Comparison of ENCODE assay signal across 9 cellular contexts in the genomic region with DNA sequence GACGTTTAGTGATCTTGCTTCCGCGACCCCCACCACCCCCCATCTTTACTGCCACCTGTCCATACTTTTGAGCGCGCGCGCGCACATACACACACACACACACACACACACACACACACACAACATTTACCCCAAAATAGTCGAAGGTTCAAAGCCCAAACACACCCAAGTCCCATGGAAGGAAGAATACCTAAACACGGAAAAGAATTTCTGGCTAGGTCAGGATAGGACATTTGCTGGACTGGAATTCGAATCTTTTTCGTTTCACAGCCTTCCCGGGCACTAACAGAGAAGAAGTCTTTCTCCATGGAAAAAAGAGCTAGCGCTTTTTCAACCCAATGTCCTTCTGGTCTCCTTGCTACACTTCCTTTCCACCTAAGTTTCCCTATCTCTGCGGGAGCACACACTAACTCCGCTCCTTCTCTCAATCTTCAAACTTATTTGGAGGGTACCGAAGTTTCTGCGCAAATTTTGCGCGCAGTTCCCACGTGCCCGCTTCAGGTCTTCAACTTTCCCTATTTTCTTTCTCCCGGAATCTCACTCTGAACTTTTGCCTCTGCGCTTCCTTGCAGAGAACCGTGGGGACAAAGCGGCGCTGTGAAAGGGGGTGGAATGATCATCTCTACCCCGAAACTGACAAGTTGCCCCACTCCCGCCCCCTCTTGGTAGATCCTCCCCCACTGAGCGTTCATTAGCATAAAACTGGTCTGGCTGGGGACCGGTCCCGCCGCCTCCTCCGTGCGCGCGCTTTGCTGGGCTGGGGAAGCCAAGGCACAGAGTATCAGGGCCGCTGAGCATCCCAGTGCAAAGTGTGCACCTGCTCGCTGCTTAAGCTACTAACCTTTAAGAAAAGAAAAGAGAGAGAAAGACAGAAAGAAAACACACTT. TPM values are rescaled to one million over a fixed set of nuclear protein-coding genes. Genes with fewer than 3 reads are reported as not detected.
DNase-seq lines count a peak whose midpoint lies in the region; ATAC-seq lines count a peak whose summit lies in the region.
"Had no signal": no experiment of that assay in that cellular context is flagged by ENCODE, and none has a peak within 500 bp of the region (broad histone marks: within the 10 kb centered on the region; RNA-seq: fewer than 3 reads in every experiment).

No MANE protein-coding gene starts in this region.

- H3K9ac ChIP-seq in BLaER1 treated with 17β-estradiol and CSF1 and Interleukin-3, amounts not matched to agents 10 nM and 100 nM, result no peak overlapping the region

- H3K27ac Mint-ChIP-seq in IgD-negative memory B cell, result peak overlapping the region in 2 of 3 donors; percentile 68 to 76
- H3K27ac Mint-ChIP-seq in activated naive CD8-positive, alpha-beta T cell treated with anti-CD3 and anti-CD28 coated beads for 36 hours, result no peak overlapping the region

- H3K9me3 Mint-ChIP-seq in IgD-negative memory B cell, result peaks cover 0 to 1% (median 0%) of the 10 kb centered on the region in 3 donors
- H3K9me3 Mint-ChIP-seq in activated naive CD8-positive, alpha-beta T cell treated with anti-CD3 and anti-CD28 coated beads for 36 hours, result no peaks in the 10 kb centered on the region

- H3K4me1 Mint-ChIP-seq in IgD-negative memory B cell, result peaks cover 4 to 7% (median 6%) of the 10 kb centered on the region in 3 donors
- H3K4me1 Mint-ChIP-seq in activated naive CD8-positive, alpha-beta T cell treated with anti-CD3 and anti-CD28 coated beads for 36 hours, result peaks cover 19% of the 10 kb centered on the region

- H3K4me3 Mint-ChIP-seq in IgD-negative memory B cell, result peak overlapping the region in 3 of 4 donors; percentile 3 to 72 (median 42)
- H3K4me3 Mint-ChIP-seq in activated naive CD8-positive, alpha-beta T cell treated with anti-CD3 and anti-CD28 coated beads for 36 hours, result peak overlapping the region; percentile 83

- H3K27me3 Mint-ChIP-seq in IgD-negative memory B cell, result peaks cover 32% of the 10 kb centered on the region
- peaks cover 71% of the 10 kb centered on the region for H3K27me3 Mint-ChIP-seq in activated naive CD8-positive, alpha-beta T cell treated with anti-CD3 and anti-CD28 coated beads for 36 hours

- H3K4me1 ChIP-seq in BLaER1 treated with 17β-estradiol and CSF1 and Interleukin-3, amounts not matched to agents 10 nM and 100 nM, result peaks cover 7 to 19% (median 15%) of the 10 kb centered on the region in 10 experiments; a peak in 18 of 20 replicates
- H3K4me1 ChIP-seq in iPS DF 6.9 (ENCODE audit: control insufficient read depth, insufficient read depth, low read length), result no peaks in the 10 kb centered on the region

- H3K36me3 ChIP-seq in BLaER1 treated with 17β-estradiol and CSF1 and Interleukin-3, amounts not matched to agents 10 nM and 100 nM, result no peaks in the 10 kb centered on the region
- no peaks in the 10 kb centered on the region for H3K36me3 ChIP-seq in iPS DF 6.9 (ENCODE audit: control insufficient read depth, insufficient read depth, low read length)

- H3K27me3 ChIP-seq in BLaER1 treated with 17β-estradiol and CSF1 and Interleukin-3, amounts not matched to agents 10 nM and 100 nM, result peaks cover 72 to 90% (median 81%) of the 10 kb centered on the region in 11 experiments
- H3K27me3 ChIP-seq in iPS DF 6.9 (ENCODE audit: control insufficient read depth, insufficient read depth, low read length), result peaks cover 14% of the 10 kb centered on the region

- peak overlapping the region in 9 of 11 experiments; percentile 97 to 100 (median 99); a peak in 10 of 22 replicates for H3K4me2 ChIP-seq in BLaER1 treated with 17β-estradiol and CSF1 and Interleukin-3, amounts not matched to agents 10 nM and 100 nM

- H3K36me3 Mint-ChIP-seq in IgD-negative memory B cell, result no peaks in the 10 kb centered on the region
- H3K36me3 Mint-ChIP-seq in activated naive CD8-positive, alpha-beta T cell treated with anti-CD3 and anti-CD28 coated beads for 36 hours, result no peaks in the 10 kb centered on the region

- H4K20me1 ChIP-seq in BLaER1 treated with 17β-estradiol and CSF1 and Interleukin-3, amounts not matched to agents 10 nM and 100 nM, result peaks cover 0 to 23% (median 11%) of the 10 kb centered on the region in 11 experiments; a peak in 9 of 22 replicates

- peak; percentile 10 for DNase-seq in activated naive CD8-positive, alpha-beta T cell treated with anti-CD3 and anti-CD28 coated beads for 36 hours
- DNase-seq in iPS DF 6.9 (ENCODE audit: low read depth, low spot score) (no peak), skeletal muscle cell (ENCODE audit: low read depth) (no peak), SW 1271 (lab: John Stamatoyannopoulos, UW) (no peak)

- ATAC-seq in HG03469 (IDR thresholded peaks at IDR 0.05; ENCODE audit: unreplicated experiment), result no peak
- no peak for ATAC-seq in HG03354 (IDR thresholded peaks at IDR 0.05; ENCODE audit: poor library complexity, severe bottlenecking, unreplicated experiment)

- peaks cover 0 to 17% (median 12%) of the 10 kb centered on the region in 11 experiments; a peak in 13 of 22 replicates for H3K9me3 ChIP-seq in BLaER1 treated with 17β-estradiol and CSF1 and Interleukin-3, amounts not matched to agents 10 nM and 100 nM (replicated peaks in 1 of 11)
- H3K9me3 ChIP-seq in iPS DF 6.9 (ENCODE audit: control insufficient read depth, insufficient read depth, low read length), result no peaks in the 10 kb centered on the region

- no CpG with 5 or more reads among the region's 39 CpGs for WGBS in iPS DF 6.9 (ENCODE audit: insufficient coverage, insufficient read length)

- H3K27ac ChIP-seq in BLaER1 treated with 17β-estradiol and CSF1 and Interleukin-3, amounts not matched to agents 10 nM and 100 nM, result no peak overlapping the region
- no peak overlapping the region for H3K27ac ChIP-seq in iPS DF 6.9 (ENCODE audit: low read length)

- peak overlapping the region in 5 of 10 experiments; percentile 67 to 78 (median 70); a peak in 4 of 20 replicates for H3K4me3 ChIP-seq in BLaER1 treated with 17β-estradiol and CSF1 and Interleukin-3, amounts not matched to agents 10 nM and 100 nM
- H3K4me3 ChIP-seq in iPS DF 6.9 (ENCODE audit: low read length) (peak overlapping the region; percentile 53; the same call in 1 of the 2 replicates), skeletal muscle cell (ENCODE audit: low read depth, low read length) (peak overlapping the region; percentile 47)

RNA-seq across cellular contexts. Expression of a gene that starts 2.7 kb away (rescaled TPM):
- not detected for polyA plus RNA-seq in IgD-negative memory B cell
- not detected for total RNA-seq in activated naive CD8-positive, alpha-beta T cell treated with anti-CD3 and anti-CD28 coated beads for 36 hours
- total RNA-seq: bronchial epithelial cell had no signal
